In the genomic region with DNA sequence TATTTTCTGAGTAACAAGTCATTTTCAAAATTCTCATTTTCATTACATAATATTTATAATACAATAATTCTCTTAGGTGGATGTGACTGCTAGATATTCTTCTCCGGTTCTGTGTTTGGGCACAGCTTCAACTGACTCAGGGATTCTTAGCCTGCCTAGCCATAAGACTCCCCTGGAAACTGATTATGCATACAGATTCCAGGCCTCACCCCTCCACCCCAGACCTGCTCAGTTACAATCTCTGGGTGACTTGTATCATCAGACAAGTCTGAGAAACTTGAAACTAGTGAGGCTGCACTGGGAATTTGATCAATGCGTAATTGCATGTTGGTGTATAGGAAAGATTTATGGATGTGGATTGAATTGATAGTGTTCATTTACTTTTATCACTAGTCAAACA, we compare ENCODE assay signal across 28 cellular contexts. TPM values are rescaled to one million over a fixed set of nuclear protein-coding genes. Genes with fewer than 3 reads are reported as not detected.
"Had no signal": no experiment of that assay in that cellular context is flagged by ENCODE, and none has a peak within 500 bp of the region (broad histone marks: within the 10 kb centered on the region; RNA-seq: fewer than 3 reads in every experiment).

No MANE protein-coding gene starts in this region.

- H3K9me3 ChIP-seq: esophagus muscularis mucosa, gastrocnemius medialis, heart left ventricle had no signal

- H3K4me3 ChIP-seq: coronary artery, dorsolateral prefrontal cortex, esophagus muscularis mucosa, gastrocnemius medialis, heart left ventricle had no signal

- H3K4me1 ChIP-seq: foreskin keratinocyte, gastrocnemius medialis, heart left ventricle had no signal

- H3K4me3 Mint-ChIP-seq: activated CD4-positive, alpha-beta memory T cell treated with anti-CD3 and anti-CD28 coated beads, Interleukin-2, amount 10 ng/mL, durations not matched to agents 7 days and 5 days; activated CD4-positive, alpha-beta T cell treated with anti-CD3 and anti-CD28 coated beads, Interleukin-2, amount 10 ng/mL, durations not matched to agents 7 days and 5 days; activated naive CD4-positive, alpha-beta T cell treated with anti-CD3 and anti-CD28 coated beads, Interleukin-2, amount 10 ng/mL, durations not matched to agents 7 days and 5 days; activated naive CD8-positive, alpha-beta T cell treated with anti-CD3 and anti-CD28 coated beads, Interleukin-2, amount 10 ng/mL, durations not matched to agents 7 days and 5 days; activated T-cell treated with anti-CD3 and anti-CD28 coated beads, Interleukin-2, amount 50 U/mL, for 24 hours; activated T-cell treated with anti-CD3 and anti-CD28 coated beads, Interleukin-2, amount 50 U/mL, for 72 hours; central memory CD8-positive, alpha-beta T cell; dendritic cell treated with granulocyte-macrophage colony-stimulating factor and Interleukin-4, amounts not matched to agents 40 ng/mL and 50 ng/mL, for 4 days had no signal

- H3K27me3 Mint-ChIP-seq: activated CD4-positive, alpha-beta memory T cell treated with anti-CD3 and anti-CD28 coated beads, Interleukin-2, amount 10 ng/mL, durations not matched to agents 7 days and 5 days; activated CD4-positive, alpha-beta T cell treated with anti-CD3 and anti-CD28 coated beads, Interleukin-2, amount 10 ng/mL, durations not matched to agents 7 days and 5 days; activated naive CD4-positive, alpha-beta T cell treated with anti-CD3 and anti-CD28 coated beads, Interleukin-2, amount 10 ng/mL, durations not matched to agents 7 days and 5 days; activated naive CD8-positive, alpha-beta T cell treated with anti-CD3 and anti-CD28 coated beads, Interleukin-2, amount 10 ng/mL, durations not matched to agents 7 days and 5 days; activated T-cell treated with anti-CD3 and anti-CD28 coated beads, Interleukin-2, amount 50 U/mL, for 24 hours; central memory CD8-positive, alpha-beta T cell; dendritic cell treated with granulocyte-macrophage colony-stimulating factor and Interleukin-4, amounts not matched to agents 40 ng/mL and 50 ng/mL, for 4 days had no signal

- H3K36me3 ChIP-seq: brain microvascular endothelial cell, esophagus muscularis mucosa, gastrocnemius medialis, heart left ventricle had no signal

- H3K4me1 Mint-ChIP-seq: activated CD4-positive, alpha-beta memory T cell treated with anti-CD3 and anti-CD28 coated beads, Interleukin-2, amount 10 ng/mL, durations not matched to agents 7 days and 5 days; activated CD4-positive, alpha-beta T cell treated with anti-CD3 and anti-CD28 coated beads, Interleukin-2, amount 10 ng/mL, durations not matched to agents 7 days and 5 days; activated naive CD4-positive, alpha-beta T cell treated with anti-CD3 and anti-CD28 coated beads, Interleukin-2, amount 10 ng/mL, durations not matched to agents 7 days and 5 days; activated naive CD8-positive, alpha-beta T cell treated with anti-CD3 and anti-CD28 coated beads, Interleukin-2, amount 10 ng/mL, durations not matched to agents 7 days and 5 days; central memory CD8-positive, alpha-beta T cell had no signal

- H3K27me3 ChIP-seq: brain microvascular endothelial cell, dorsolateral prefrontal cortex, esophagus muscularis mucosa, foreskin keratinocyte, gastrocnemius medialis, heart left ventricle had no signal

- H3K36me3 Mint-ChIP-seq: activated naive CD4-positive, alpha-beta T cell treated with anti-CD3 and anti-CD28 coated beads, Interleukin-2, amount 10 ng/mL, durations not matched to agents 7 days and 5 days; activated naive CD4-positive, alpha-beta T cell treated with anti-CD3 and anti-CD28 coated beads, Interleukin-2, amount 50 U/mL, for 72 hours; activated naive CD8-positive, alpha-beta T cell treated with anti-CD3 and anti-CD28 coated beads, Interleukin-2, amount 10 ng/mL, durations not matched to agents 7 days and 5 days had no signal

- H3K27ac ChIP-seq: brain microvascular endothelial cell, coronary artery, dorsolateral prefrontal cortex, esophagus muscularis mucosa, foreskin keratinocyte, gastrocnemius medialis, heart left ventricle had no signal

- H3K27ac Mint-ChIP-seq: activated CD4-positive, alpha-beta memory T cell treated with anti-CD3 and anti-CD28 coated beads, Interleukin-2, amount 10 ng/mL, durations not matched to agents 7 days and 5 days; activated CD4-positive, alpha-beta T cell treated with anti-CD3 and anti-CD28 coated beads, Interleukin-2, amount 10 ng/mL, durations not matched to agents 7 days and 5 days; activated naive CD4-positive, alpha-beta T cell treated with anti-CD3 and anti-CD28 coated beads, Interleukin-2, amount 10 ng/mL, durations not matched to agents 7 days and 5 days; activated naive CD4-positive, alpha-beta T cell treated with anti-CD3 and anti-CD28 coated beads, Interleukin-2, amount 50 U/mL, for 72 hours; activated naive CD8-positive, alpha-beta T cell treated with anti-CD3 and anti-CD28 coated beads, Interleukin-2, amount 10 ng/mL, durations not matched to agents 7 days and 5 days; activated T-cell treated with anti-CD3 and anti-CD28 coated beads, Interleukin-2, amount 50 U/mL, for 24 hours; activated T-cell treated with anti-CD3 and anti-CD28 coated beads, Interleukin-2, amount 50 U/mL, for 72 hours; dendritic cell treated with granulocyte-macrophage colony-stimulating factor and Interleukin-4, amounts not matched to agents 40 ng/mL and 50 ng/mL, for 4 days had no signal

- H3K9me3 Mint-ChIP-seq: activated CD4-positive, alpha-beta T cell treated with anti-CD3 and anti-CD28 coated beads, Interleukin-2, amount 10 ng/mL, durations not matched to agents 7 days and 5 days; activated naive CD8-positive, alpha-beta T cell treated with anti-CD3 and anti-CD28 coated beads, Interleukin-2, amount 10 ng/mL, durations not matched to agents 7 days and 5 days had no signal

- DNase-seq: activated CD4-positive, alpha-beta memory T cell treated with anti-CD3 and anti-CD28 coated beads, Interleukin-2, amount 10 ng/mL, durations not matched to agents 7 days and 5 days; activated CD4-positive, alpha-beta T cell treated with anti-CD3 and anti-CD28 coated beads for 1 hour; activated CD4-positive, alpha-beta T cell treated with anti-CD3 and anti-CD28 coated beads for 4 hours; activated CD4-positive, alpha-beta T cell treated with anti-CD3 and anti-CD28 coated beads, Interleukin-2, amount 10 ng/mL, durations not matched to agents 7 days and 5 days; activated CD4-positive, alpha-beta T cell treated with anti-CD3 and anti-CD28 coated beads, Interleukin-2, amount 50 U/mL, for 4 hours; activated CD8-positive, alpha-beta memory T cell treated with anti-CD3 and anti-CD28 coated beads, Interleukin-2, amount 50 U/mL, for 48 hours; activated gamma-delta T cell; activated naive CD4-positive, alpha-beta T cell; activated naive CD4-positive, alpha-beta T cell treated with anti-CD3 and anti-CD28 coated beads, Interleukin-2, amount 10 ng/mL, durations not matched to agents 7 days and 5 days; activated naive CD8-positive, alpha-beta T cell treated with anti-CD3 and anti-CD28 coated beads, Interleukin-2, amount 10 ng/mL, durations not matched to agents 7 days and 5 days; activated T-cell treated with anti-CD3 and anti-CD28 coated beads for 4 hours; activated T-cell treated with anti-CD3 and anti-CD28 coated beads, Interleukin-2, amount 50 U/mL, for 24 hours; activated T-cell treated with anti-CD3 and anti-CD28 coated beads, Interleukin-2, amount 50 U/mL, for 72 hours; dorsolateral prefrontal cortex; effector memory CD4-positive, alpha-beta T cell; erythroblast; foreskin keratinocyte; gastrocnemius medialis; glutamatergic neuron; heart left ventricle; T-helper 2 cell had no signal

- ATAC-seq: activated naive CD4-positive, alpha-beta T cell treated with anti-CD3 and anti-CD28 coated beads, Interleukin-2, amount 50 U/mL, for 72 hours; activated T-cell treated with anti-CD3 and anti-CD28 coated beads, Interleukin-2, amount 50 U/mL, for 72 hours; foreskin keratinocyte; gastrocnemius medialis; heart left ventricle had no signal

RNA-seq across cellular contexts. Expression of a gene that starts 25.4 kb away (rescaled TPM):
- total RNA-seq: activated CD4-positive, alpha-beta memory T cell treated with anti-CD3 and anti-CD28 coated beads, Interleukin-2, amount 10 ng/mL, durations not matched to agents 7 days and 5 days; activated CD4-positive, alpha-beta T cell treated with anti-CD3 and anti-CD28 coated beads, Interleukin-2, amount 10 ng/mL, durations not matched to agents 7 days and 5 days; activated naive CD4-positive, alpha-beta T cell treated with anti-CD3 and anti-CD28 coated beads, Interleukin-2, amount 50 U/mL, for 72 hours; activated naive CD8-positive, alpha-beta T cell treated with anti-CD3 and anti-CD28 coated beads, Interleukin-2, amount 10 ng/mL, durations not matched to agents 7 days and 5 days; activated T-cell treated with anti-CD3 and anti-CD28 coated beads, Interleukin-2, amount 50 U/mL, for 72 hours; T-helper 1 cell treated with Interleukin-12 subunit alpha and Interleukin-12 subunit beta and Interleukin-4 antibody, amounts not matched to agents 30 ng/mL and 1 ng/mL, for 36 hours had no signal
